21 cellular contexts compared by ENCODE assay signal in the genomic region with DNA sequence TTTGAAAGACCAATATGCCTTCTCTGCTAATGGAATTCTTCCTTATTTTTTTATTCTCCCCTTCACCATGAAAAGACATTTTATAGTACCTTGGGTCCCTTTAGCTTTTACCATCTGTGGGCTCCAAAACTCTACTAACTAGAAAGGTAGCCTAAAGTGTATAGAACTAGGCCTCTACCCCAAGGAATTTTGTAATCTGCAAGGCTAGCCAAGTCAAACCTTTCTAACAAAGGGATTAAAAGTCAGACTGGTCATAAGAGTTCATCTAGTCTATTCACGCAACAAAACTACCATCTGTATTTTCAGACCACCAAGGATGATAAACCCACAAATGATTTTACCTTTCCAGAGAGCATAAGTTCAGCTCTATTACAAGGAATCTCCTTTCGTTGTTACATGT.
DNase-seq lines count a peak whose midpoint lies in the region; FAIRE-seq and TF ChIP-seq lines count a peak whose summit lies in the region.
"Had no signal": no experiment of that assay in that cellular context is flagged by ENCODE, and none has a peak within 500 bp of the region (broad histone marks: within the 10 kb centered on the region; RNA-seq: fewer than 3 reads in every experiment).

No MANE protein-coding gene starts in this region.

- H3K9ac ChIP-seq in endothelial cell of umbilical vein (replicated peaks; ENCODE audit: extremely low read depth, insufficient read depth, low read length): no peak overlapping the region
- H3K9ac ChIP-seq: BLaER1 treated with 17β-estradiol and CSF1 and Interleukin-3, amounts not matched to agents 10 nM and 100 nM had no signal

- no peak for TF ChIP-seq CTCF in endothelial cell of umbilical vein (IDR thresholded peaks at IDR 0.05; ENCODE audit: extremely low read depth in 1 of 2, insufficient read depth in 1 of 2, low read depth in 1 of 2, low read length in 2 of 2)
- TF ChIP-seq CTCF in neural crest cell (conservative IDR thresholded peaks at IDR 0.05): no peak
- TF ChIP-seq CTCF in tibial nerve (IDR thresholded peaks at IDR 0.05): no peak

- TF ChIP-seq EP300 in tibial nerve (IDR thresholded peaks at IDR 0.05): no peak

- H3K4me1 ChIP-seq in endothelial cell of umbilical vein (ENCODE audit: control insufficient read depth, extremely low read depth, insufficient read depth, low read length) (no peaks in the 10 kb centered on the region), tibial nerve (no peaks in the 10 kb centered on the region)
- H3K4me1 ChIP-seq: A549; BLaER1 treated with 17β-estradiol and CSF1 and Interleukin-3, amounts not matched to agents 10 nM and 100 nM; Caco-2 had no signal

- H3K27ac Mint-ChIP-seq in neural crest cell (ENCODE audit: unreplicated experiment): peak overlapping the region; percentile 23
- H3K27ac Mint-ChIP-seq: B cell; CD4-positive, alpha-beta T cell; CD8-positive, alpha-beta T cell had no signal

- H3K4me1 Mint-ChIP-seq in neural crest cell: no peaks in the 10 kb centered on the region
- H3K4me1 Mint-ChIP-seq: B cell had no signal

- POLR2A ChIA-PET in endothelial cell of umbilical vein (lab: Charles Lee): no interaction called here

- FAIRE-seq in HTR-8/SVneo (lab: Jason Lieb, UNC) (peak; percentile 20), endothelial cell of umbilical vein (lab: Jason Lieb, UNC) (peak; percentile 53)
- FAIRE-seq: A549, D721Med, G401.6, GM12891, GM19239 had no signal

- no peaks in the 10 kb centered on the region for H3K36me3 ChIP-seq in endothelial cell of umbilical vein (ENCODE audit: control insufficient read depth in 2 of 2, extremely low read depth in 1 of 2, insufficient read depth in 2 of 2, low read length in 2 of 2)
- no peaks in the 10 kb centered on the region for H3K36me3 ChIP-seq in tibial nerve
- H3K36me3 ChIP-seq: BLaER1 treated with 17β-estradiol and CSF1 and Interleukin-3, amounts not matched to agents 10 nM and 100 nM had no signal

- H3K79me2 ChIP-seq in endothelial cell of umbilical vein (ENCODE audit: control insufficient read depth, insufficient read depth, low read length): no peaks in the 10 kb centered on the region

- TF ChIP-seq POLR2A in endothelial cell of umbilical vein (IDR thresholded peaks at IDR 0.05; ENCODE audit: low read depth, low read length) (no peak), tibial nerve (IDR thresholded peaks at IDR 0.05) (no peak)

- no peaks in the 10 kb centered on the region for H3K9me3 ChIP-seq in endothelial cell of umbilical vein (replicated peaks; ENCODE audit: control insufficient read depth, insufficient read depth, low read length)
- no peaks in the 10 kb centered on the region for H3K9me3 ChIP-seq in tibial nerve
- H3K9me3 ChIP-seq: A549; BLaER1 treated with 17β-estradiol and CSF1 and Interleukin-3, amounts not matched to agents 10 nM and 100 nM; Caco-2 had no signal

- DNase-seq in HTR-8/SVneo (ENCODE audit: insufficient read length, low spot score): no peak
- DNase-seq in endothelial cell of umbilical vein (ENCODE audit: low read depth, low spot score): no peak
- no peak for DNase-seq in neural crest cell (ENCODE audit: low read depth, low spot score)
- no peak for DNase-seq in activated naive CD4-positive, alpha-beta T cell treated with Interleukin-2 at 50 U/mL for 16 hours
- DNase-seq in tibial nerve (ENCODE audit: low spot score in 2 of 2): no peak
- DNase-seq: AML-193; Caco-2; Calu3; CD4-positive, alpha-beta T cell; CD8-positive, alpha-beta T cell; DMS79 treated with DMSO at 0.1 percent for 48 hours; GF-D8 had no signal

- intact Hi-C loops in endothelial cell of umbilical vein (cut with micrococcal nuclease): no loop called here

- CTCF ChIA-PET in endothelial cell of umbilical vein (lab: Charles Lee): no interaction called here

- no peak overlapping the region for H2AFZ ChIP-seq in endothelial cell of umbilical vein (ENCODE audit: low read depth, low read length)

- H3K9me1 ChIP-seq in endothelial cell of umbilical vein (replicated peaks; ENCODE audit: control insufficient read depth, extremely low read depth, insufficient read depth, low read length): no peaks in the 10 kb centered on the region

- H3K9me3 Mint-ChIP-seq in neural crest cell: no peaks in the 10 kb centered on the region
- H3K9me3 Mint-ChIP-seq: CD8-positive, alpha-beta T cell had no signal

- H3K27ac ChIP-seq in endothelial cell of umbilical vein (ENCODE audit: insufficient read depth, low read depth, low read length) (no peak overlapping the region), tibial nerve (no peak overlapping the region)
- H3K27ac ChIP-seq: 22Rv1; A549; BLaER1 treated with 17β-estradiol and CSF1 and Interleukin-3, amounts not matched to agents 10 nM and 100 nM; C4-2B had no signal

- no peak overlapping the region for H3K4me3 Mint-ChIP-seq in neural crest cell
- H3K4me3 Mint-ChIP-seq: B cell; CD4-positive, alpha-beta T cell; CD8-positive, alpha-beta T cell had no signal

- WGBS in tibial nerve, 2 donors: 61 to 71% methylated on average over 2 of the region's 2 CpGs

- H4K20me1 ChIP-seq in endothelial cell of umbilical vein (replicated peaks; ENCODE audit: control insufficient read depth, extremely low read depth, insufficient read depth, low read length): no peaks in the 10 kb centered on the region
- H4K20me1 ChIP-seq: BLaER1 treated with 17β-estradiol and CSF1 and Interleukin-3, amounts not matched to agents 10 nM and 100 nM had no signal

- H3K36me3 Mint-ChIP-seq in neural crest cell (ENCODE audit: low read depth): no peaks in the 10 kb centered on the region
- H3K36me3 Mint-ChIP-seq: CD8-positive, alpha-beta T cell had no signal

- dilution Hi-C loops in endothelial cell of umbilical vein (cut with MboI; ENCODE audit: extremely low pct_ligation_motif_present, low sequenced_read_pairs): no loop called here

- no peak overlapping the region for H3K4me2 ChIP-seq in endothelial cell of umbilical vein (ENCODE audit: insufficient read depth, low read length)
- H3K4me2 ChIP-seq: A549; BLaER1 treated with 17β-estradiol and CSF1 and Interleukin-3, amounts not matched to agents 10 nM and 100 nM had no signal

- no peaks in the 10 kb centered on the region for H3K27me3 Mint-ChIP-seq in neural crest cell (ENCODE audit: low read depth)
- H3K27me3 Mint-ChIP-seq: B cell; CD4-positive, alpha-beta T cell had no signal

- H3K4me3 ChIP-seq in endothelial cell of umbilical vein (replicated peaks in 1 of 3; ENCODE audit: insufficient read depth in 1 of 3, low read depth in 1 of 3, low read length in 3 of 3): no peak overlapping the region
- H3K4me3 ChIP-seq in tibial nerve: no peak overlapping the region
- H3K4me3 ChIP-seq: A549; BLaER1 treated with 17β-estradiol and CSF1 and Interleukin-3, amounts not matched to agents 10 nM and 100 nM had no signal

- H3K27me3 ChIP-seq in endothelial cell of umbilical vein (ENCODE audit: control insufficient read depth in 2 of 2, insufficient read depth in 2 of 2, low read length in 2 of 2) (no peaks in the 10 kb centered on the region), tibial nerve (no peaks in the 10 kb centered on the region)

- no TSS peak for BruUV-seq in endothelial cell of umbilical vein (replicated peaks; lab: Mats Ljungman, UMichigan)

TF ChIP-seq in endothelial cell of umbilical vein, 7 proteins besides CTCF, POLR2A, EP300 and RAD21:
- no peak for TF ChIP-seq POLR2AphosphoS5 (IDR thresholded peaks at IDR 0.05; ENCODE audit: insufficient read depth, low read depth, low read length)
- TF ChIP-seq, protein P1, sequence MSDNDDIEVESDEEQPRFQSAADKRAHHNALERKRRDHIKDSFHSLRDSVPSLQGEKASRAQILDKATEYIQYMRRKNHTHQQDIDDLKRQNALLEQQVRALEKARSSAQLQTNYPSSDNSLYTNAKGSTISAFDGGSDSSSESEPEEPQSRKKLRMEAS (IDR thresholded peaks at IDR 0.05; ENCODE audit: insufficient read depth, insufficient read length): no peak
- no peak for TF ChIP-seq JUN (IDR thresholded peaks at IDR 0.05; ENCODE audit: borderline replicate concordance, insufficient read depth, insufficient read length, low read depth)
- TF ChIP-seq EZH2 (IDR thresholded peaks at IDR 0.05; ENCODE audit: borderline replicate concordance, low read depth, low read length, severe bottlenecking): no peak
- TF ChIP-seq GATA2 (IDR thresholded peaks at IDR 0.05; ENCODE audit: insufficient read depth, insufficient read length, low read depth, low read length): no peak
- TF ChIP-seq FOS (IDR thresholded peaks at IDR 0.05; ENCODE audit: borderline replicate concordance, insufficient read depth, low read length): no peak
- no peak for TF ChIP-seq MYC (IDR thresholded peaks at IDR 0.05; ENCODE audit: low read depth, low read length)
